In the genomic region with DNA sequence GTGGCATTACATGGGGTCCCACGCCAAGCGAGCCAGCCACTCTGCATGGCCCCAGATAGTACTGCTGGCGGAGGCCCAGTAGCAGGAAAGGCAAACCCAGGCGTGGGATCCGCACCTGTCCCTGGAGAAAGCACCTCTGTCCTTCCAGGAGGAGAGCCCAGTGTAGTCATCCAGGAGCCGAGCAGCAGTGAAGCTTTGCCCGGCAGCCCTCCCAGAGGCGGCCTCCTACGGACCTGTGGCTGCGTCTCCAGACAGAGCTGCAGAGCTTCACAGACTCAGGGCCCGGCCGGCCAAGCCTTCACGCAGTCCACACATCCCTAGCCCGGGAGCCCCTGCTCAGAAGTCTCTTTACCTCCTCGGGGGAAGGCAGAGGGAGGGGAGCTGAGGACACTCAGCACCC, we compare ENCODE assay signal across 3 cellular contexts.
"Had no signal": no experiment of that assay in that cellular context is flagged by ENCODE, and none has a peak within 500 bp of the region (broad histone marks: within the 10 kb centered on the region; RNA-seq: fewer than 3 reads in every experiment).

No MANE protein-coding gene starts in this region.

- DNase-seq: GDM1, GF-D8 had no signal

- H3K4me3 ChIP-seq: GM12878 had no signal

- ATAC-seq: GM12878 had no signal
